ENCODE assay signal across 8 cellular contexts in genomic region chr1:32893198-32894018, GRCh38. TPM values are rescaled to one million over a fixed set of nuclear protein-coding genes. Genes with fewer than 3 reads are reported as not detected.
DNase-seq lines count a peak whose midpoint lies in the region; ATAC-seq and TF ChIP-seq lines count a peak whose summit lies in the region.

No MANE protein-coding gene starts in this region.

- no peak overlapping the region for H3K27ac Mint-ChIP-seq in activated CD4-positive, alpha-beta T cell treated with anti-CD3 and anti-CD28 coated beads, Interleukin-2, amount 10 ng/mL, durations not matched to agents 24 days and 14 days
- H3K27ac Mint-ChIP-seq in naive B cell: peak overlapping the region in 1 of 6 donors; percentile 67

- no peaks in the 10 kb centered on the region for H3K36me3 Mint-ChIP-seq in activated CD4-positive, alpha-beta T cell treated with anti-CD3 and anti-CD28 coated beads, Interleukin-2, amount 10 ng/mL, durations not matched to agents 24 days and 14 days (ENCODE audit: low read depth)
- H3K36me3 Mint-ChIP-seq in naive B cell: peaks cover 0 to 10% of the 10 kb centered on the region in 2 donors

- peaks cover 5% of the 10 kb centered on the region for H3K4me1 Mint-ChIP-seq in activated CD4-positive, alpha-beta T cell treated with anti-CD3 and anti-CD28 coated beads, Interleukin-2, amount 10 ng/mL, durations not matched to agents 24 days and 14 days
- H3K4me1 Mint-ChIP-seq in naive B cell: peaks cover 13 to 17% (median 14%) of the 10 kb centered on the region in 3 donors

- peak overlapping the region; percentile 66 for H3K4me3 Mint-ChIP-seq in activated CD4-positive, alpha-beta T cell treated with anti-CD3 and anti-CD28 coated beads, Interleukin-2, amount 10 ng/mL, durations not matched to agents 24 days and 14 days
- H3K4me3 Mint-ChIP-seq in naive B cell: peak overlapping the region; percentile 30 to 86 (median 80)

- peaks cover 61% of the 10 kb centered on the region for H3K27me3 Mint-ChIP-seq in activated CD4-positive, alpha-beta T cell treated with anti-CD3 and anti-CD28 coated beads, Interleukin-2, amount 10 ng/mL, durations not matched to agents 24 days and 14 days
- H3K27me3 Mint-ChIP-seq in naive B cell: peaks cover 53 to 97% (median 86%) of the 10 kb centered on the region in 3 donors

- peak; percentile 68 for DNase-seq in activated CD4-positive, alpha-beta T cell treated with anti-CD3 and anti-CD28 coated beads, Interleukin-2, amount 10 ng/mL, durations not matched to agents 24 days and 14 days
- DNase-seq in activated CD4-positive, alpha-beta T cell treated with anti-CD3 and anti-CD28 coated beads for 48 hours: no peak
- DNase-seq in naive B cell (no peak), GM20000 (ENCODE audit: low spot score) (no peak), pons (ENCODE audit: low spot score) (no peak)

- no peak for TF ChIP-seq CTCF in GM20000 (IDR thresholded peaks at IDR 0.05; ENCODE audit: extremely low read depth, missing control alignments)

- H3K9me3 Mint-ChIP-seq in activated CD4-positive, alpha-beta T cell treated with anti-CD3 and anti-CD28 coated beads, Interleukin-2, amount 10 ng/mL, durations not matched to agents 24 days and 14 days: peaks cover 3% of the 10 kb centered on the region
- peaks cover 0 to 6% (median 3%) of the 10 kb centered on the region in 7 donors for H3K9me3 Mint-ChIP-seq in naive B cell

- peak; percentile 37 for ATAC-seq in SK-N-SH treated with all-trans-retinoic acid at 6 μM for 48 hours
- ATAC-seq in esophagus mucosa: peak; percentile 12
- ATAC-seq in naive B cell (ENCODE audit: low read depth in 2 of 2): peak in 1 of 2 donors; percentile 29
- ATAC-seq in GM19328 (IDR thresholded peaks at IDR 0.05; ENCODE audit: unreplicated experiment): no peak

- intact Hi-C loops in activated CD4-positive, alpha-beta T cell treated with anti-CD3 and anti-CD28 coated beads, Interleukin-2, amount 10 ng/mL, durations not matched to agents 24 days and 14 days (cut with micrococcal nuclease): no loop called here

TF ChIP-seq in SK-N-SH treated with all-trans-retinoic acid at 6 μM for 48 hours, 23 proteins besides CTCF, POLR2A, EP300 and RAD21:
- no peak for TF ChIP-seq CREB5 (CRISPR knock-in tag; IDR thresholded peaks at IDR 0.05; ENCODE audit: low read depth)
- TF ChIP-seq RARB (CRISPR knock-in tag; IDR thresholded peaks at IDR 0.05): no peak
- no peak for TF ChIP-seq TOX (CRISPR knock-in tag; IDR thresholded peaks at IDR 0.05; ENCODE audit: borderline replicate concordance)
- TF ChIP-seq CSDC2 (CRISPR knock-in tag; IDR thresholded peaks at IDR 0.05): no peak
- TF ChIP-seq ZNF70 (CRISPR knock-in tag; IDR thresholded peaks at IDR 0.05): no peak
- TF ChIP-seq GLIS3 (CRISPR knock-in tag; IDR thresholded peaks at IDR 0.05): no peak
- no peak for TF ChIP-seq ZFP3 (CRISPR knock-in tag; IDR thresholded peaks at IDR 0.05)
- no peak for TF ChIP-seq CSRNP3 (CRISPR knock-in tag; IDR thresholded peaks at IDR 0.05)

RNA-seq across cellular contexts. Expression of gene HPCA, which starts 7.1 kb away (rescaled TPM):
- total RNA-seq in activated CD4-positive, alpha-beta T cell treated with anti-CD3 and anti-CD28 coated beads, Interleukin-2, amount 10 ng/mL, durations not matched to agents 24 days and 14 days: not detected in 2 replicates
- not detected for total RNA-seq in esophagus mucosa
- not detected for polyA plus RNA-seq in naive B cell (ENCODE audit: low read depth in 6 of 6)

RNA-seq across cellular contexts. Expression of gene TMEM54, which starts 7.8 kb away (rescaled TPM):
- 0.89 and 1.4 TPM in 2 replicates for total RNA-seq in activated CD4-positive, alpha-beta T cell treated with anti-CD3 and anti-CD28 coated beads, Interleukin-2, amount 10 ng/mL, durations not matched to agents 24 days and 14 days
- 127 TPM for total RNA-seq in esophagus mucosa
- not detected for polyA plus RNA-seq in naive B cell (ENCODE audit: low read depth in 6 of 6)

RNA-seq across cellular contexts. Expression of gene FNDC5, which starts 22.7 kb away (rescaled TPM):
- total RNA-seq in activated CD4-positive, alpha-beta T cell treated with anti-CD3 and anti-CD28 coated beads, Interleukin-2, amount 10 ng/mL, durations not matched to agents 24 days and 14 days: not detected in 2 replicates
- total RNA-seq in esophagus mucosa: not detected
- polyA plus RNA-seq in naive B cell (ENCODE audit: low read depth in 6 of 6): under 1 TPM in 1 of 6 donors, not detected in 5; 0.20 TPM

Comparison
In these comparisons a context has a peak if more than half of its experiments do, and no peak if none do; other contexts are left out.
1. RNA of gene TMEM54, which starts 7.8 kb away (total RNA-seq): 127 TPM in esophagus mucosa (single experiment); 0.89 to 1.4 TPM in activated CD4-positive, alpha-beta T cell treated with anti-CD3 and anti-CD28 coated beads, Interleukin-2, amount 10 ng/mL, durations not matched to agents 24 days and 14 days; every median in the first group is over 10 times any median in the second.